Comparison of ENCODE assay signal across 10 cellular contexts in genomic region chrX:121000589-121000988, GRCh38. TPM values are rescaled to one million over a fixed set of nuclear protein-coding genes. Genes with fewer than 3 reads are reported as not detected.
DNase-seq lines count a peak whose midpoint lies in the region; ATAC-seq, FAIRE-seq and TF ChIP-seq lines count a peak whose summit lies in the region.
"Had no signal": no experiment of that assay in that cellular context is flagged by ENCODE, and none has a peak within 500 bp of the region (broad histone marks: within the 10 kb centered on the region; RNA-seq: fewer than 3 reads in every experiment).

No MANE protein-coding gene starts in this region.

- no peaks in the 10 kb centered on the region for H3K4me1 ChIP-seq in HEK293 (ENCODE audit: control insufficient read depth, insufficient read depth, low read length)
- H3K4me1 ChIP-seq in aorta (ENCODE audit: control insufficient read depth in 1 of 2, insufficient read depth in 2 of 2, low read length in 2 of 2): no peaks in the 10 kb centered on the region

- DNase-seq in D721Med (ENCODE audit: insufficient read length, low spot score): no peak
- DNase-seq in RCC 7860 (ENCODE audit: low spot score): peak; percentile 4
- peak; percentile 24 for DNase-seq in iris pigment epithelial cell (ENCODE audit: low read depth)
- no peak for DNase-seq in GOT3 (lab: John Stamatoyannopoulos, UW)
- DNase-seq in aorta: no peak
- DNase-seq: mucosa of descending colon, NCI-H774 had no signal

- no peaks in the 10 kb centered on the region for H3K27me3 ChIP-seq in aorta (ENCODE audit: control insufficient read depth in 1 of 2, insufficient read depth in 2 of 2, low read length in 1 of 2)

- no peak for FAIRE-seq in D721Med (lab: Jason Lieb, UNC)
- FAIRE-seq in RCC 7860 (lab: Jason Lieb, UNC): no peak

- H3K4me3 ChIP-seq in HEK293 (ENCODE audit: low read depth, low read length) (no peak overlapping the region), aorta (ENCODE audit: low read length in 2 of 2) (no peak overlapping the region)
- H3K4me3 ChIP-seq: mucosa of descending colon had no signal

- POLR2A ChIA-PET in HEK293 (lab: Yijun Ruan, JAX): no interaction called here

- no peaks in the 10 kb centered on the region for H3K9me3 ChIP-seq in HEK293 (ENCODE audit: control insufficient read depth, insufficient read depth, low read depth, low read length)
- H3K9me3 ChIP-seq in aorta (ENCODE audit: control insufficient read depth, low read length): no peaks in the 10 kb centered on the region
- H3K9me3 ChIP-seq: mucosa of descending colon had no signal

- H3K27ac ChIP-seq in HEK293 (ENCODE audit: extremely low read depth, low read depth, low read length) (no peak overlapping the region), aorta (ENCODE audit: low read depth in 1 of 2, low read length in 2 of 2) (no peak overlapping the region)

- WGBS in aorta, 2 donors: 45 to 58% methylated on average over 4 of the region's 4 CpGs

- intact Hi-C loops in aorta (cut with DNase I): no loop called here

- ATAC-seq in GM21786 (IDR thresholded peaks at IDR 0.05; ENCODE audit: unreplicated experiment): no peak
- no peak for ATAC-seq in aorta (ENCODE audit: low FRiP score)
- ATAC-seq in HG03460 (IDR thresholded peaks at IDR 0.05; ENCODE audit: unreplicated experiment): no peak
- ATAC-seq: mucosa of descending colon had no signal

- CTCF ChIA-PET in HEK293 (lab: Yijun Ruan, JAX): interaction anchor here (0.6 to 1.0 kb wide), 2 partner anchors 8 to 1708 kb away, joined by 3 read pairs; no protein-coding TSS in a partner anchor

- peak; percentile 25 for TF ChIP-seq CTCF in D721Med (IDR thresholded peaks at IDR 0.05; ENCODE audit: insufficient read depth, missing control alignments)
- TF ChIP-seq CTCF in HEK293 (tag by site-specific recombination; IDR thresholded peaks at IDR 0.05): no peak

- H3K36me3 ChIP-seq in HEK293 (ENCODE audit: control insufficient read depth in 2 of 2, insufficient read depth in 1 of 2, low read length in 2 of 2): no peaks in the 10 kb centered on the region
- no peaks in the 10 kb centered on the region for H3K36me3 ChIP-seq in aorta (ENCODE audit: control insufficient read depth in 1 of 2, insufficient read depth in 2 of 2, low read length in 1 of 2)

TF ChIP-seq in HEK293, 187 proteins besides CTCF, POLR2A, EP300 and RAD21:
- TF ChIP-seq, protein P1, sequence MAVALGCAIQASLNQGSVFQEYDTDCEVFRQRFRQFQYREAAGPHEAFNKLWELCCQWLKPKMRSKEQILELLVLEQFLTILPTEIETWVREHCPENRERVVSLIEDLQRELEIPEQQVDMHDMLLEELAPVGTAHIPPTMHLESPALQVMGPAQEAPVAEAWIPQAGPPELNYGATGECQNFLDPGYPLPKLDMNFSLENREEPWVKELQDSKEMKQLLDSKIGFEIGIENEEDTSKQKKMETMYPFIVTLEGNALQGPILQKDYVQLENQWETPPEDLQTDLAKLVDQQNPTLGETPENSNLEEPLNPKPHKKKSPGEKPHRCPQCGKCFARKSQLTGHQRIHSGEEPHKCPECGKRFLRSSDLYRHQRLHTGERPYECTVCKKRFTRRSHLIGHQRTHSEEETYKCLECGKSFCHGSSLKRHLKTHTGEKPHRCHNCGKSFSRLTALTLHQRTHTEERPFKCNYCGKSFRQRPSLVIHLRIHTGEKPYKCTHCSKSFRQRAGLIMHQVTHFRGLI (tag by site-specific recombination; IDR thresholded peaks at IDR 0.05): no peak
- peak; percentile 31; the same call in 1 of the 2 replicates for TF ChIP-seq ZNF654 (tag by site-specific recombination; IDR thresholded peaks at IDR 0.05; ENCODE audit: low read depth)

RNA-seq across cellular contexts. Expression of gene CT47A1, which starts 15.0 kb away (rescaled TPM):
- total RNA-seq in aorta: not detected
- not detected for polyA plus RNA-seq in aorta
- total RNA-seq: mucosa of descending colon had no signal

RNA-seq across cellular contexts. Expression of gene CT47A2, which starts 19.9 kb away (rescaled TPM):
- not detected for total RNA-seq in aorta
- polyA plus RNA-seq in aorta: not detected
- total RNA-seq: mucosa of descending colon had no signal

RNA-seq across cellular contexts. Expression of gene CT47A3, which starts 24.7 kb away (rescaled TPM):
- total RNA-seq in aorta: not detected
- not detected for polyA plus RNA-seq in aorta
- total RNA-seq: mucosa of descending colon had no signal

RNA-seq across cellular contexts. Expression of gene CT47A4, which starts 29.6 kb away (rescaled TPM):
- not detected for total RNA-seq in aorta
- not detected for polyA plus RNA-seq in aorta
- total RNA-seq: mucosa of descending colon had no signal

RNA-seq across cellular contexts. Expression of gene CT47A5, which starts 34.4 kb away (rescaled TPM):
- total RNA-seq in aorta: not detected
- polyA plus RNA-seq in aorta: not detected
- total RNA-seq: mucosa of descending colon had no signal

Comparison
In these comparisons a context has a peak if more than half of its experiments do, and no peak if none do; other contexts are left out.
1. DNase-seq: peak in RCC 7860 (single experiment) and iris pigment epithelial cell (single experiment); none in D721Med (single experiment), GOT3 (single experiment) and aorta (0 of 2).